In genomic region chr17:44931376-44931775, GRCh38 we compare ENCODE assay signal across 1 cellular context.
TF ChIP-seq lines count a peak whose summit lies in the region.

No MANE protein-coding gene starts in this region.

TF ChIP-seq in HEK293, 187 proteins besides CTCF, POLR2A, EP300 and RAD21:
- TF ChIP-seq ZNF280C (tag by site-specific recombination; IDR thresholded peaks at IDR 0.05), result no peak
- peak; percentile 78 for TF ChIP-seq ZNF600 (tag by site-specific recombination; IDR thresholded peaks at IDR 0.05)
- no peak for TF ChIP-seq HOXC10 (CRISPR knock-in tag; IDR thresholded peaks at IDR 0.05)
- no peak for TF ChIP-seq ZNF423 (tag by site-specific recombination; IDR thresholded peaks at IDR 0.05)
- no peak for TF ChIP-seq ZNF664 (tag by site-specific recombination; IDR thresholded peaks at IDR 0.05)
- no peak for TF ChIP-seq ZNF510 (tag by site-specific recombination; IDR thresholded peaks at IDR 0.05; ENCODE audit: insufficient replicate concordance)
- no peak for TF ChIP-seq ZSCAN4 (tag by site-specific recombination; IDR thresholded peaks at IDR 0.05)
- TF ChIP-seq BCL11B (tag by site-specific recombination; IDR thresholded peaks at IDR 0.05; ENCODE audit: low read depth), result no peak
TF ChIP-seq in HEK293: peak in this region for 1.
